In the genomic region with DNA sequence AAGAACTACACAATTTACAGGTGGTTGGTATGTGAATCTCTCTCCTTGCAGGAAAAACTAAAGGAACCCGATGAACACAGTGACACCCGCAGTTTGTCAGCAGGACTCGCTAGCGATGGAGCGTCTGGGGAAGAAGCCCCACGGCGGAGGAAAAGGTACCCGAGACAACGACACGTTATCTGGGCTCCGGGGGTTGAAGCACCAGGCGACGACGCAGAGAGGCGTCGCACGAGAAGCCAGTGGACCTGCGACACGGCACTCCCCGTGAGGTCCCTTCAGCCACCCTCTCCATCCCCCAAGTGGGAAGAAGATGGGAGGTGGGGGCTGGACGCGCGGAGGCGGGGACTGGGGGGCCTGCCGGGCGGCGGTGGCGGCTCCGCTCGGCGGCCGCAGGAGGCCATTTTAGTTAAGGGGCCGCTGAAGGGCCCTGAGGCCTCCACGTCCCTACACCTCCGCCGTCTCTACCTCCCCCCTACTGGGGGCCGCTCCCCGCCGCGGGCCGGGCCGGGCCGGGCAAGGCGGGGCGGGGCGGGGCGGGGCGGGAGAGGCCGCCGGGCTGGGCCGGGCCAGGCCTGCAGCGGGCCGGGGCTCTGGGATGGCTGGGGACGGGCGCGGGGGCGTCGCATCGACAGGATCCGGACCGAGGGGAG, we compare ENCODE assay signal across 8 cellular contexts.
DNase-seq lines count a peak whose midpoint lies in the region; ATAC-seq lines count a peak whose summit lies in the region.

No MANE protein-coding gene starts in this region.

- peak overlapping the region; percentile 85 to 87 for H3K4me3 ChIP-seq in mucosa of rectum (ENCODE audit: low read length in 2 of 2)

- H3K9ac ChIP-seq in mucosa of rectum (ENCODE audit: low read depth in 1 of 2, low read length in 2 of 2): peak overlapping the region; percentile 68 to 87

- H3K27ac ChIP-seq in epithelial cell of prostate (peak overlapping the region; percentile 83), mucosa of rectum (ENCODE audit: low read depth in 2 of 2, low read length in 2 of 2) (peak overlapping the region; percentile 90 to 94)

- H3K9me3 ChIP-seq in mucosa of rectum (ENCODE audit: control insufficient read depth in 2 of 2, low read length in 2 of 2): no peaks in the 10 kb centered on the region

- peak; percentile 65 to 72 for DNase-seq in NCI-H2081 (lab: John Stamatoyannopoulos, UW)
- no peak for DNase-seq in NCI-H2081 treated with DMSO at 0.1 percent for 48 hours (lab: John Stamatoyannopoulos, UW)
- peak; percentile 58 for DNase-seq in NCI-H2107 treated with DMSO at 0.1 percent for 48 hours (lab: John Stamatoyannopoulos, UW; ENCODE audit: unreplicated experiment)
- peak; percentile 48 for DNase-seq in activated CD8-positive, alpha-beta memory T cell treated with anti-CD3 and anti-CD28 coated beads, Interleukin-2, amount 50 U/mL, for 4 hours
- DNase-seq in epithelial cell of prostate (ENCODE audit: low read depth, low spot score): no peak
- DNase-seq in stimulated activated CD8-positive, alpha-beta memory T cell treated with anti-CD3 and anti-CD28 coated beads, Interleukin-7, amount 100 ng/mL, for 4 hours (ENCODE audit: low read depth in 2 of 2): peak; percentile 5 to 40

- no peaks in the 10 kb centered on the region for H3K36me3 ChIP-seq in mucosa of rectum (ENCODE audit: control insufficient read depth in 2 of 2, insufficient read depth in 2 of 2, low read length in 2 of 2)

- H3K4me1 ChIP-seq in mucosa of rectum (ENCODE audit: control insufficient read depth in 2 of 2, insufficient read depth in 2 of 2, low read length in 2 of 2): peaks cover 23 to 33% of the 10 kb centered on the region in 2 donors

- peak; percentile 40 for ATAC-seq in HG02642 (IDR thresholded peaks at IDR 0.05; ENCODE audit: poor library complexity, unreplicated experiment)

- H3K27me3 ChIP-seq in mucosa of rectum (ENCODE audit: control insufficient read depth in 2 of 2, insufficient read depth in 2 of 2, low read length in 2 of 2): no peaks in the 10 kb centered on the region

Comparison
In these comparisons a context has a peak if more than half of its experiments do, and no peak if none do; other contexts are left out.
1. DNase-seq: peak in NCI-H2081 (2 of 2), NCI-H2107 treated with DMSO at 0.1 percent for 48 hours (single experiment), activated CD8-positive, alpha-beta memory T cell treated with anti-CD3 and anti-CD28 coated beads, Interleukin-2, amount 50 U/mL, for 4 hours (single experiment) and stimulated activated CD8-positive, alpha-beta memory T cell treated with anti-CD3 and anti-CD28 coated beads, Interleukin-7, amount 100 ng/mL, for 4 hours (2 of 2); none in NCI-H2081 treated with DMSO at 0.1 percent for 48 hours (single experiment) and epithelial cell of prostate (single experiment).